ENCODE assay signal across 1 cellular context in the genomic region with DNA sequence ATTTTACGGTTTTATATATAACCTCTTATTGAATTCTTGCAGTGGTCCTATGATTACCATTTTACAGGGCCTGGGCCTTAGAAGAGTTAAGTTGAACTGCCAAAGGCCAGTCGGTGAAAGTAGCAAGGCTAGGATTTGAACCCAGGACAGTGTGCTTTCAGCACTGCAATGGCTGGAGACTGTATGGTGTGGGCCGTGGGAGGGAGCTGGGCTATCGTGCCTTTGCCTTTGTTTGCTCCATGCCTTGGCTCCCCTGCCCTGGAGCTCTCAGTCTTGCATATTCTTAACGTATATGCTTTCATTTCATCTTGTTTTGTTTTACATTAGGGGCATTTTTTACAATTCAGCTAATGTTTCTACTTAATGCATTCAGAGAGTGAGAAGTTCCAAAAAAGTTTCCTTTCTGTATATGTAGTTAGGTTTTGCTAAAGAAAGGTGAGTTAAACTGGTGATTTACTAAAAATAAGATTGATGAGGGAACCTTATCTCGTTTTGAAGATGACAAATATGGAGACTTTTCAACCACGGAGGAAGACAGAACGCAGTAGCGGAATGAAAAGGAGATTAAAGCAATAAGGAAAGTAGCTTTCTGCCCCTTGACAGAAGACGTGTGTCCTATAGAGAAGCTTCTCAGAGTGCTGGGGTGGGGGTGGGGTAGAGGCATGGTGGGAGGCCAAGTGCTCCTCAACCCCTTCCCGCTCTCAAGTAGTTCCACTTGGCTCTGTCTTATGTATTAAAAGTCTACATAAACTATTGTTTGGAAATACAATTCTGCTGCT.
TF ChIP-seq lines count a peak whose summit lies in the region.

No MANE protein-coding gene starts in this region.

TF ChIP-seq in WTC11, 78 proteins besides CTCF, POLR2A, EP300 and RAD21 (continued from another document):
- TF ChIP-seq, protein P1, sequence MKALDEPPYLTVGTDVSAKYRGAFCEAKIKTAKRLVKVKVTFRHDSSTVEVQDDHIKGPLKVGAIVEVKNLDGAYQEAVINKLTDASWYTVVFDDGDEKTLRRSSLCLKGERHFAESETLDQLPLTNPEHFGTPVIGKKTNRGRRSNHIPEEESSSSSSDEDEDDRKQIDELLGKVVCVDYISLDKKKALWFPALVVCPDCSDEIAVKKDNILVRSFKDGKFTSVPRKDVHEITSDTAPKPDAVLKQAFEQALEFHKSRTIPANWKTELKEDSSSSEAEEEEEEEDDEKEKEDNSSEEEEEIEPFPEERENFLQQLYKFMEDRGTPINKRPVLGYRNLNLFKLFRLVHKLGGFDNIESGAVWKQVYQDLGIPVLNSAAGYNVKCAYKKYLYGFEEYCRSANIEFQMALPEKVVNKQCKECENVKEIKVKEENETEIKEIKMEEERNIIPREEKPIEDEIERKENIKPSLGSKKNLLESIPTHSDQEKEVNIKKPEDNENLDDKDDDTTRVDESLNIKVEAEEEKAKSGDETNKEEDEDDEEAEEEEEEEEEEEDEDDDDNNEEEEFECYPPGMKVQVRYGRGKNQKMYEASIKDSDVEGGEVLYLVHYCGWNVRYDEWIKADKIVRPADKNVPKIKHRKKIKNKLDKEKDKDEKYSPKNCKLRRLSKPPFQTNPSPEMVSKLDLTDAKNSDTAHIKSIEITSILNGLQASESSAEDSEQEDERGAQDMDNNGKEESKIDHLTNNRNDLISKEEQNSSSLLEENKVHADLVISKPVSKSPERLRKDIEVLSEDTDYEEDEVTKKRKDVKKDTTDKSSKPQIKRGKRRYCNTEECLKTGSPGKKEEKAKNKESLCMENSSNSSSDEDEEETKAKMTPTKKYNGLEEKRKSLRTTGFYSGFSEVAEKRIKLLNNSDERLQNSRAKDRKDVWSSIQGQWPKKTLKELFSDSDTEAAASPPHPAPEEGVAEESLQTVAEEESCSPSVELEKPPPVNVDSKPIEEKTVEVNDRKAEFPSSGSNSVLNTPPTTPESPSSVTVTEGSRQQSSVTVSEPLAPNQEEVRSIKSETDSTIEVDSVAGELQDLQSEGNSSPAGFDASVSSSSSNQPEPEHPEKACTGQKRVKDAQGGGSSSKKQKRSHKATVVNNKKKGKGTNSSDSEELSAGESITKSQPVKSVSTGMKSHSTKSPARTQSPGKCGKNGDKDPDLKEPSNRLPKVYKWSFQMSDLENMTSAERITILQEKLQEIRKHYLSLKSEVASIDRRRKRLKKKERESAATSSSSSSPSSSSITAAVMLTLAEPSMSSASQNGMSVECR (CRISPR knock-in tag; IDR thresholded peaks at IDR 0.05; ENCODE audit: borderline replicate concordance) = no peak
- TF ChIP-seq SMAD4 (CRISPR knock-in tag; IDR thresholded peaks at IDR 0.05) (no peak), MYBL2 (CRISPR knock-in tag; IDR thresholded peaks at IDR 0.05) (no peak), NR3C1 (CRISPR knock-in tag; conservative IDR thresholded peaks at IDR 0.05; ENCODE audit: low read depth) (no peak), RORB (CRISPR knock-in tag; IDR thresholded peaks at IDR 0.05) (no peak), ESRRA (CRISPR knock-in tag; IDR thresholded peaks at IDR 0.05; ENCODE audit: borderline replicate concordance) (no peak), SMAD3 (CRISPR knock-in tag; IDR thresholded peaks at IDR 0.05; ENCODE audit: borderline replicate concordance) (no peak)
- TF ChIP-seq, protein P2, sequence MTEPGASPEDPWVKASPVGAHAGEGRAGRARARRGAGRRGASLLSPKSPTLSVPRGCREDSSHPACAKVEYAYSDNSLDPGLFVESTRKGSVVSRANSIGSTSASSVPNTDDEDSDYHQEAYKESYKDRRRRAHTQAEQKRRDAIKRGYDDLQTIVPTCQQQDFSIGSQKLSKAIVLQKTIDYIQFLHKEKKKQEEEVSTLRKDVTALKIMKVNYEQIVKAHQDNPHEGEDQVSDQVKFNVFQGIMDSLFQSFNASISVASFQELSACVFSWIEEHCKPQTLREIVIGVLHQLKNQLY (CRISPR knock-in tag; IDR thresholded peaks at IDR 0.05) = no peak
- TF ChIP-seq, protein P3, sequence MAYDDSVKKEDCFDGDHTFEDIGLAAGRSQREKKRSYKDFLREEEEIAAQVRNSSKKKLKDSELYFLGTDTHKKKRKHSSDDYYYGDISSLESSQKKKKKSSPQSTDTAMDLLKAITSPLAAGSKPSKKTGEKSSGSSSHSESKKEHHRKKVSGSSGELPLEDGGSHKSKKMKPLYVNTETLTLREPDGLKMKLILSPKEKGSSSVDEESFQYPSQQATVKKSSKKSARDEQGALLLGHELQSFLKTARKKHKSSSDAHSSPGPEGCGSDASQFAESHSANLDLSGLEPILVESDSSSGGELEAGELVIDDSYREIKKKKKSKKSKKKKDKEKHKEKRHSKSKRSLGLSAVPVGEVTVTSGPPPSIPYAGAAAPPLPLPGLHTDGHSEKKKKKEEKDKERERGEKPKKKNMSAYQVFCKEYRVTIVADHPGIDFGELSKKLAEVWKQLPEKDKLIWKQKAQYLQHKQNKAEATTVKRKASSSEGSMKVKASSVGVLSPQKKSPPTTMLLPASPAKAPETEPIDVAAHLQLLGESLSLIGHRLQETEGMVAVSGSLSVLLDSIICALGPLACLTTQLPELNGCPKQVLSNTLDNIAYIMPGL (CRISPR knock-in tag; IDR thresholded peaks at IDR 0.05) = no peak
- TF ChIP-seq, protein P4, sequence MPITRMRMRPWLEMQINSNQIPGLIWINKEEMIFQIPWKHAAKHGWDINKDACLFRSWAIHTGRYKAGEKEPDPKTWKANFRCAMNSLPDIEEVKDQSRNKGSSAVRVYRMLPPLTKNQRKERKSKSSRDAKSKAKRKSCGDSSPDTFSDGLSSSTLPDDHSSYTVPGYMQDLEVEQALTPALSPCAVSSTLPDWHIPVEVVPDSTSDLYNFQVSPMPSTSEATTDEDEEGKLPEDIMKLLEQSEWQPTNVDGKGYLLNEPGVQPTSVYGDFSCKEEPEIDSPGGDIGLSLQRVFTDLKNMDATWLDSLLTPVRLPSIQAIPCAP (CRISPR knock-in tag; IDR thresholded peaks at IDR 0.05) = no peak
- TF ChIP-seq, protein P5, sequence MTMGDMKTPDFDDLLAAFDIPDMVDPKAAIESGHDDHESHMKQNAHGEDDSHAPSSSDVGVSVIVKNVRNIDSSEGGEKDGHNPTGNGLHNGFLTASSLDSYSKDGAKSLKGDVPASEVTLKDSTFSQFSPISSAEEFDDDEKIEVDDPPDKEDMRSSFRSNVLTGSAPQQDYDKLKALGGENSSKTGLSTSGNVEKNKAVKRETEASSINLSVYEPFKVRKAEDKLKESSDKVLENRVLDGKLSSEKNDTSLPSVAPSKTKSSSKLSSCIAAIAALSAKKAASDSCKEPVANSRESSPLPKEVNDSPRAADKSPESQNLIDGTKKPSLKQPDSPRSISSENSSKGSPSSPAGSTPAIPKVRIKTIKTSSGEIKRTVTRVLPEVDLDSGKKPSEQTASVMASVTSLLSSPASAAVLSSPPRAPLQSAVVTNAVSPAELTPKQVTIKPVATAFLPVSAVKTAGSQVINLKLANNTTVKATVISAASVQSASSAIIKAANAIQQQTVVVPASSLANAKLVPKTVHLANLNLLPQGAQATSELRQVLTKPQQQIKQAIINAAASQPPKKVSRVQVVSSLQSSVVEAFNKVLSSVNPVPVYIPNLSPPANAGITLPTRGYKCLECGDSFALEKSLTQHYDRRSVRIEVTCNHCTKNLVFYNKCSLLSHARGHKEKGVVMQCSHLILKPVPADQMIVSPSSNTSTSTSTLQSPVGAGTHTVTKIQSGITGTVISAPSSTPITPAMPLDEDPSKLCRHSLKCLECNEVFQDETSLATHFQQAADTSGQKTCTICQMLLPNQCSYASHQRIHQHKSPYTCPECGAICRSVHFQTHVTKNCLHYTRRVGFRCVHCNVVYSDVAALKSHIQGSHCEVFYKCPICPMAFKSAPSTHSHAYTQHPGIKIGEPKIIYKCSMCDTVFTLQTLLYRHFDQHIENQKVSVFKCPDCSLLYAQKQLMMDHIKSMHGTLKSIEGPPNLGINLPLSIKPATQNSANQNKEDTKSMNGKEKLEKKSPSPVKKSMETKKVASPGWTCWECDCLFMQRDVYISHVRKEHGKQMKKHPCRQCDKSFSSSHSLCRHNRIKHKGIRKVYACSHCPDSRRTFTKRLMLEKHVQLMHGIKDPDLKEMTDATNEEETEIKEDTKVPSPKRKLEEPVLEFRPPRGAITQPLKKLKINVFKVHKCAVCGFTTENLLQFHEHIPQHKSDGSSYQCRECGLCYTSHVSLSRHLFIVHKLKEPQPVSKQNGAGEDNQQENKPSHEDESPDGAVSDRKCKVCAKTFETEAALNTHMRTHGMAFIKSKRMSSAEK (CRISPR knock-in tag; IDR thresholded peaks at IDR 0.05; ENCODE audit: borderline replicate concordance) = no peak
TF ChIP-seq in WTC11: peak in this region for 0.
